24 cellular contexts compared by ENCODE assay signal in genomic region chr1:117985973-117986372, GRCh38.
DNase-seq lines count a peak whose midpoint lies in the region; ATAC-seq lines count a peak whose summit lies in the region.
"Had no signal": no experiment of that assay in that cellular context is flagged by ENCODE, and none has a peak within 500 bp of the region (broad histone marks: within the 10 kb centered on the region; RNA-seq: fewer than 3 reads in every experiment).

No MANE protein-coding gene starts in this region.

- no peak for DNase-seq in NCI-H2029 (lab: John Stamatoyannopoulos, UW)
- DNase-seq in T1000 (lab: John Stamatoyannopoulos, UW) = no peak
- DNase-seq: activated CD4-positive, alpha-beta T cell treated with anti-CD3 and anti-CD28 coated beads, Interleukin-2, amount 10 ng/mL, durations not matched to agents 7 days and 5 days; activated CD8-positive, alpha-beta memory T cell treated with anti-CD3 and anti-CD28 coated beads, Interleukin-2, amount 50 U/mL, for 48 hours; activated effector memory CD4-positive, alpha-beta T cell treated with anti-CD3 and anti-CD28 coated beads, Interleukin-2, amount 50 U/mL, for 16 hours; Calu3; dermis blood vessel endothelial cell; foreskin keratinocyte; Karpas-422; mesendoderm; naive thymus-derived CD4-positive, alpha-beta T cell; NCI-H1417; NCI-H526; ovary; right lobe of liver; SHP77 treated with DMSO at 0.1 percent for 48 hours; stimulated activated CD4-positive, alpha-beta T cell treated with anti-CD3 and anti-CD28 coated beads, Interleukin-15, amount 100 ng/mL, for 24 hours; T-helper 1 cell had no signal

- peak; percentile 59 for ATAC-seq in GM18498 (IDR thresholded peaks at IDR 0.05; ENCODE audit: unreplicated experiment)
- peak; percentile 81 for ATAC-seq in GM18909 (IDR thresholded peaks at IDR 0.05; ENCODE audit: poor library complexity, unreplicated experiment)
- ATAC-seq in HG02642 (IDR thresholded peaks at IDR 0.05; ENCODE audit: poor library complexity, unreplicated experiment) = peak; percentile 60
- ATAC-seq in HG03378 (IDR thresholded peaks at IDR 0.05; ENCODE audit: unreplicated experiment) = peak; percentile 77
- no peak for ATAC-seq in GM18873 (IDR thresholded peaks at IDR 0.05; ENCODE audit: low FRiP score, unreplicated experiment)
- ATAC-seq in HG03139 (IDR thresholded peaks at IDR 0.05; ENCODE audit: unreplicated experiment) = no peak
- ATAC-seq: foreskin keratinocyte; naive thymus-derived CD4-positive, alpha-beta T cell; right lobe of liver had no signal

Comparison
In these comparisons a context has a peak if more than half of its experiments do, and no peak if none do; other contexts are left out.
1. ATAC-seq: peak in GM18498 (single experiment), GM18909 (single experiment), HG02642 (single experiment) and HG03378 (single experiment); none in GM18873 (single experiment) and HG03139 (single experiment).